ENCODE assay signal across 9 cellular contexts in the genomic region with DNA sequence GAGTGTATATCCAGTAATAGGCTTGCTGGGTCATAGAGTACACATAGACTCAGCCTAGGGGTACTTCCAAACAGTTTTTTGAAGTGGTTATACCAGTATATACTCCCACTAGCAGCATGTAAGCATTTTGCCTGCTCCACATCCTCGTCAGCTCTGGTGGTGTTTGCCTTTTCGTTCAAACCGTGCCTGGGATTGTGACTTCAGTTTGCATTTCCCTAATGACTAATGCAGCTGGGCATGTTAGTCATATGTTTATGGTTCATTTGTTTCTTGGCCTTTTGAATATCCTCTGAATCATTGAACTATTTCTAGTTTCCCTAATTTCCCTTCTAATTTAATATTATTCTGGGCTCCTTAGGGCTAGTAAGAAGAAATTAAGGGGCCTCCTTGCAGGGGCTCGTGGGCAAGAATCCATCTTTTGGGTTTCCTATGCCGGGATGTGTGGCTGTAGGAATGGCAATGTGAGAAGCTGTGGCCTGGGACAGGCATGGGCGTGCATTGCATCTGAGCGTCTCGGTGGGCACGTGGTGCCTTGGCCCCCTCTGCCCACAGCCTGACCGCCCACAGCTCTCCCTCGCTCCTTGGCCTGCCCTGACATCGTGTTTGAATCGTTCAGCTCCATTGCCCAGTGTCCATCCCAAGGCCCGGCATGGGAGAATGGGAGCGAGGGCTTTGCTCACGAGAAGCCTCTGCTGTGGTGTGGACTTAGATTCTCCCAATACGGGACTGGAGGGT. TPM values are rescaled to one million over a fixed set of nuclear protein-coding genes. Genes with fewer than 3 reads are reported as not detected.
DNase-seq lines count a peak whose midpoint lies in the region; ATAC-seq and TF ChIP-seq lines count a peak whose summit lies in the region.
"Had no signal": no experiment of that assay in that cellular context is flagged by ENCODE, and none has a peak within 500 bp of the region (broad histone marks: within the 10 kb centered on the region; RNA-seq: fewer than 3 reads in every experiment).

No MANE protein-coding gene starts in this region.

- H3K27ac Mint-ChIP-seq in activated T-helper 17 cell treated with anti-CD3 and anti-CD28 coated beads, Interleukin-2, amount 50 U/mL, for 72 hours = peak overlapping the region; percentile 69

- peaks cover 68% of the 10 kb centered on the region for H3K36me3 Mint-ChIP-seq in activated T-helper 17 cell treated with anti-CD3 and anti-CD28 coated beads, Interleukin-2, amount 50 U/mL, for 72 hours (ENCODE audit: low read depth)

- peak overlapping the region; percentile 31 for H3K4me3 ChIP-seq in thoracic aorta

- no peaks in the 10 kb centered on the region for H3K27me3 ChIP-seq in thoracic aorta (replicated peaks; ENCODE audit: insufficient read depth)

- H3K27ac ChIP-seq in thoracic aorta = peak overlapping the region; percentile 72 to 78

- no peak for TF ChIP-seq CTCF in thoracic aorta (IDR thresholded peaks at IDR 0.05)

- no peaks in the 10 kb centered on the region for H3K36me3 ChIP-seq in thoracic aorta

- H3K9me3 Mint-ChIP-seq in activated T-helper 17 cell treated with anti-CD3 and anti-CD28 coated beads, Interleukin-2, amount 50 U/mL, for 72 hours = no peaks in the 10 kb centered on the region

- no peaks in the 10 kb centered on the region for H3K9me3 ChIP-seq in thoracic aorta

- peaks cover 9% of the 10 kb centered on the region for H3K4me1 Mint-ChIP-seq in activated T-helper 17 cell treated with anti-CD3 and anti-CD28 coated beads, Interleukin-2, amount 50 U/mL, for 72 hours

- H3K4me1 ChIP-seq in thoracic aorta (ENCODE audit: control insufficient read depth in 1 of 2, low read depth in 2 of 2) = peaks cover 15 to 71% of the 10 kb centered on the region in 2 donors

- H3K4me3 Mint-ChIP-seq in activated T-helper 17 cell treated with anti-CD3 and anti-CD28 coated beads, Interleukin-2, amount 50 U/mL, for 72 hours = no peak overlapping the region

- peak; percentile 86 for ATAC-seq in activated T-helper 17 cell treated with anti-CD3 and anti-CD28 coated beads, Interleukin-2, amount 50 U/mL, for 72 hours (replicated peaks)
- ATAC-seq in thoracic aorta (ENCODE audit: insufficient number of reproducible peaks, low FRiP score, low read depth) (peak; percentile 78), HG03135 (IDR thresholded peaks at IDR 0.05; ENCODE audit: unreplicated experiment) (no peak), HG02970 (IDR thresholded peaks at IDR 0.05; ENCODE audit: low FRiP score, unreplicated experiment) (no peak)

- no peaks in the 10 kb centered on the region for H3K27me3 Mint-ChIP-seq in activated T-helper 17 cell treated with anti-CD3 and anti-CD28 coated beads, Interleukin-2, amount 50 U/mL, for 72 hours

- DNase-seq in SIG-M5 treated with dmso at 0.1 percent for 504 hours (lab: John Stamatoyannopoulos, UW; ENCODE audit: unreplicated experiment) (peak; percentile 36), SIG-M5 (lab: John Stamatoyannopoulos, UW) (no peak), foreskin melanocyte (peak; percentile 82), thoracic aorta (ENCODE audit: low spot score) (peak; percentile 30), NCI-H1092 (lab: John Stamatoyannopoulos, UW) (no peak)
- DNase-seq: activated naive CD4-positive, alpha-beta T cell treated with Interleukin-2 at 50 U/mL for 16 hours had no signal

RNA-seq across cellular contexts. Expression of a gene that starts 26.4 kb away (rescaled TPM):
- total RNA-seq in activated T-helper 17 cell treated with anti-CD3 and anti-CD28 coated beads, Interleukin-2, amount 50 U/mL, for 72 hours = 10 to 100 TPM; 66.3 to 87.7 TPM
- 10 to 100 TPM; 16.1 to 21.9 TPM for total RNA-seq in thoracic aorta

Comparison
In these comparisons a context has a peak if more than half of its experiments do, and no peak if none do; other contexts are left out.
1. DNase-seq: peak in SIG-M5 treated with dmso at 0.1 percent for 504 hours (single experiment), foreskin melanocyte (single experiment) and thoracic aorta (single experiment); none in SIG-M5 (single experiment) and NCI-H1092 (single experiment).
2. ATAC-seq: peak in activated T-helper 17 cell treated with anti-CD3 and anti-CD28 coated beads, Interleukin-2, amount 50 U/mL, for 72 hours (single experiment) and thoracic aorta (single experiment); none in HG03135 (single experiment) and HG02970 (single experiment).